ENCODE assay signal across 24 cellular contexts in the genomic region with DNA sequence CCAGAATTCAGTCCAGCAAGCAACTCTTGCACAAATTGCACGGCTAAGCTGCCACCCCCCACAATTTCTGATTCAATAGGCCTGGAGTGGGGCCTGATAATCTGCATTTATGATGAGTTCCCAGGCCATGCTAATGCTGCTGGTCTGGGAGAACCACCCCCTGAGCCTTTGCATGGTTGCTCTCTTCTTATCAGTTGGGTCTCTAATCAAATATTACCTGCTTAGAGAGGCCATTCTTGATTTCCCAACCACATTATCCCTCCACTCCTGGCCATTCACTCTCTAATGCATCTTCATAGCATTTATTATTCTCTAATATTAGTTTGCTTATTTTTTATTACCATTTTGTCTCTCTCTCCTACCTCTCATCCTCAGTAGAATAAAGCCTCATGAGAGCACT.
"Had no signal": no experiment of that assay in that cellular context is flagged by ENCODE, and none has a peak within 500 bp of the region (broad histone marks: within the 10 kb centered on the region; RNA-seq: fewer than 3 reads in every experiment).

No MANE protein-coding gene starts in this region.

- H3K27ac Mint-ChIP-seq: immature natural killer cell; naive thymus-derived CD4-positive, alpha-beta T cell had no signal

- H3K9me3 Mint-ChIP-seq: immature natural killer cell; naive thymus-derived CD4-positive, alpha-beta T cell had no signal

- H3K4me3 ChIP-seq: coronary artery, dorsolateral prefrontal cortex, esophagus muscularis mucosa, gastroesophageal sphincter, heart left ventricle, hepatocyte, left lung, lower lobe of right lung had no signal

- H3K9me3 ChIP-seq: esophagus muscularis mucosa, gastroesophageal sphincter, heart left ventricle, left lung, lower lobe of right lung had no signal

- FAIRE-seq: colon, endothelial cell of umbilical vein, frontal cortex, kidney had no signal

- H3K4me3 Mint-ChIP-seq: immature natural killer cell; naive thymus-derived CD4-positive, alpha-beta T cell had no signal

- H3K36me3 ChIP-seq: esophagus muscularis mucosa, gastroesophageal sphincter, heart left ventricle, left lung, lower lobe of right lung had no signal

- H3K4me2 ChIP-seq: hepatocyte had no signal

- H3K27me3 ChIP-seq: dorsolateral prefrontal cortex, esophagus muscularis mucosa, gastroesophageal sphincter, heart left ventricle, hepatocyte, left lung had no signal

- H3K4me1 ChIP-seq: foreskin keratinocyte, lower lobe of right lung had no signal

- DNase-seq: dorsolateral prefrontal cortex; effector CD4-positive, alpha-beta T cell; effector memory CD4-positive, alpha-beta T cell; foreskin keratinocyte; heart left ventricle; hypothalamus; immature natural killer cell; islet precursor cell; kidney; kidney glomerular epithelial cell; left colon; left lung; left ventricle myocardium superior; lower lobe of right lung; mesenchymal stem cell; midbrain; naive thymus-derived CD4-positive, alpha-beta T cell had no signal

- H3K4me1 Mint-ChIP-seq: immature natural killer cell; naive thymus-derived CD4-positive, alpha-beta T cell had no signal

- H2AFZ ChIP-seq: hepatocyte had no signal

- H3K27ac ChIP-seq: coronary artery, dorsolateral prefrontal cortex, foreskin keratinocyte, hepatocyte, left lung, lower lobe of right lung had no signal

- ATAC-seq: foreskin keratinocyte; gastroesophageal sphincter; left lung; lower lobe of right lung; naive thymus-derived CD4-positive, alpha-beta T cell had no signal

- H3K36me3 Mint-ChIP-seq: immature natural killer cell; naive thymus-derived CD4-positive, alpha-beta T cell had no signal
